ENCODE assay signal across 1 cellular context in the genomic region with DNA sequence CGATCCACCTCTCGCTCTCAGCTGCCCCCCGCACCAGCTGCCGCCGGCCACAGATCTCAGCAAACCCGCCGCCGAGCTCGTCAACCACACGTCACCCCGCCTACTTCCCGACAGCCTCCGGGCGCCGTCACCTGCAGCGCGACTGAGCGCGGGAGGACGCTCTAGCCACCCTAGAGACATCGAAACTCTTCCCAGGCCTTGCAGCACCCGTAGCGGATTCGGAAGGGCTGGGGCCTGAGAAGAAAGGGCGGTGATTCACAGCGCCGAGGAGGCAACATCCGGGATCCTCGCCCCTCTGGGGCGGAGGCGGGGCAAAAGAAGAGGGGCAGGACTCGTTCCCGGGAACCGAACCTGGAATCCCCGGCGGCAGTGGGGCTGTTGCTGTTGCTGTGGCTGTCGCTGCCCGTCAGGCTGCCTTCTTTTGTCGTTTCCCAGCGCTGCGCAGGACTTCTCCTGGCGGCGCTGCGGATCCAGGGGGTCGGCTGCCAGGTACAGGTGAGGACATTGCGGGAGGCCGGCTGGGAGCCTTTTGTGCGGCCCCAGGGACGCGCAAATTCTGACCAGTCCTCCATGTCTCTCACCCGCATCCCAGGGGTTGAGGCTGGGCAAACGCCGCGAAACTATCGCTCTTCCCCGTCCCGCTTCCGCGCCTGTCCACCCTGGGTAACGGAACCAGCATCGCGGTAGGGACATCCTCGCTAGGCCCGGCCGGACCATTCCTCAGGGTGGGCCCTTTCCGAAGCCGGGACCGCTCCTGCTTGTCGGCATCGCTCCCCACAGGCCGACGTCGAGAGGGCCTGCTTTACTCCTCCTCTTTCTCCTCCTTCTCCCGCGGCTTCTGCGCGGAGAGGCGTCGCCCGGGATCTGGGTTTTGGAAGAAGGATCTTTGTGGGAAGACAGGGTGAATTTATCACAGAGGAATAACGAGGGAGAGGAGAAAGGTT.
TF ChIP-seq lines count a peak whose summit lies in the region.

A gene (plus strand): TSS at position 331 of the 944 bp plus-strand sequence. CDS start 9,443 bp downstream, outside the sequence.
A gene with protein sequence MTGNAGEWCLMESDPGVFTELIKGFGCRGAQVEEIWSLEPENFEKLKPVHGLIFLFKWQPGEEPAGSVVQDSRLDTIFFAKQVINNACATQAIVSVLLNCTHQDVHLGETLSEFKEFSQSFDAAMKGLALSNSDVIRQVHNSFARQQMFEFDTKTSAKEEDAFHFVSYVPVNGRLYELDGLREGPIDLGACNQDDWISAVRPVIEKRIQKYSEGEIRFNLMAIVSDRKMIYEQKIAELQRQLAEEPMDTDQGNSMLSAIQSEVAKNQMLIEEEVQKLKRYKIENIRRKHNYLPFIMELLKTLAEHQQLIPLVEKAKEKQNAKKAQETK (minus strand): TSS at position 79 of the 944 bp plus-strand sequence. CDS start 100 bp downstream, outside the sequence.

TF ChIP-seq in K562, 482 proteins besides CTCF, POLR2A, EP300 and RAD21 (continued from another document and continues in another):
- TF ChIP-seq ELF2 (CRISPR knock-in tag; IDR thresholded peaks at IDR 0.05) (peak; percentile 54; the same call in 1 of the 2 replicates), IRF2 (CRISPR knock-in tag; IDR thresholded peaks at IDR 0.05) (no peak), ZBTB1 (CRISPR knock-in tag; IDR thresholded peaks at IDR 0.05; ENCODE audit: borderline replicate concordance, low read depth) (peak; percentile 76), CTBP1 (IDR thresholded peaks at IDR 0.05; ENCODE audit: borderline replicate concordance) (peak; percentile 89), MAFF (IDR thresholded peaks at IDR 0.05; ENCODE audit: low read length) (no peak), TBL1XR1 (IDR thresholded peaks at IDR 0.05; ENCODE audit: low read length in 2 of 2) (peak in 1 of 2 experiments; percentile 91; a peak in 3 of 4 replicates), MED1 (CRISPR knock-in tag; IDR thresholded peaks at IDR 0.05; ENCODE audit: borderline replicate concordance) (no peak), JUN (IDR thresholded peaks at IDR 0.05; ENCODE audit: borderline replicate concordance, low read depth, low read length) (peak; percentile 87; the same call in 1 of the 2 replicates), JUN (CRISPR knock-in tag; IDR thresholded peaks at IDR 0.05; ENCODE audit: borderline replicate concordance) (peak; percentile 84; the same call in 1 of the 2 replicates), FOXM1 (IDR thresholded peaks at IDR 0.05; ENCODE audit: low read depth) (peak; percentile 68), FOXM1 (CRISPR knock-in tag; IDR thresholded peaks at IDR 0.05; ENCODE audit: low read depth) (no peak; the same call in 1 of the 2 replicates), ZZZ3 (IDR thresholded peaks at IDR 0.05) (peak; percentile 96), RHOXF2B (CRISPR knock-in tag; conservative IDR thresholded peaks at IDR 0.05) (no peak), ZKSCAN3 (CRISPR knock-in tag; IDR thresholded peaks at IDR 0.05) (no peak), KLF1 (tag; IDR thresholded peaks at IDR 0.05) (no peak; the same call in 1 of the 2 replicates), E2F3 (CRISPR knock-in tag; IDR thresholded peaks at IDR 0.05) (peak; percentile 95), NONO (IDR thresholded peaks at IDR 0.05; ENCODE audit: low read depth in 2 of 2, low read length in 1 of 2) (peak in 1 of 2 experiments; percentile 41; a peak in 2 of 4 replicates), RBM22 (IDR thresholded peaks at IDR 0.05; ENCODE audit: low read depth, low read length, poor library complexity, severe bottlenecking) (peak; percentile 19), HNRNPL (IDR thresholded peaks at IDR 0.05; ENCODE audit: low read depth, low read length) (peak; percentile 75; the same call in 1 of the 2 replicates), CBFA2T3 (IDR thresholded peaks at IDR 0.05) (peak; percentile 55), GTF2F1 (IDR thresholded peaks at IDR 0.05; ENCODE audit: low read depth, low read length) (peak; percentile 56; the same call in 1 of the 2 replicates), DNMT1 (IDR thresholded peaks at IDR 0.05) (no peak), ADNP (tag; IDR thresholded peaks at IDR 0.05) (0 out of 2 replicates have a peak, but pooled peaks have one; percentile 55), TARDBP (IDR thresholded peaks at IDR 0.05) (peak; percentile 40), KDM1A (IDR thresholded peaks at IDR 0.05) (no peak), TEAD2 (tag; IDR thresholded peaks at IDR 0.05) (no peak), YY1 (IDR thresholded peaks at IDR 0.05; ENCODE audit: borderline replicate concordance in 1 of 3, control insufficient read depth in 1 of 3, extremely low read depth in 1 of 3, insufficient read depth in 3 of 3, insufficient read length in 1 of 3, insufficient replicate concordance in 2 of 3, low read depth in 1 of 3, low read length in 2 of 3) (peak in 2 of 3 experiments; percentile 82 to 88), NELFE (IDR thresholded peaks at IDR 0.05; ENCODE audit: insufficient read depth, insufficient read length) (no peak), ZNF124 (CRISPR knock-in tag; IDR thresholded peaks at IDR 0.05) (no peak), KAT8 (IDR thresholded peaks at IDR 0.05; ENCODE audit: low read depth) (no peak), SP1 (CRISPR knock-in tag; IDR thresholded peaks at IDR 0.05) (peak; percentile 95), TCF3 (CRISPR knock-in tag; IDR thresholded peaks at IDR 0.05) (peak; percentile 70; the same call in 1 of the 2 replicates), CHD4 (IDR thresholded peaks at IDR 0.05; ENCODE audit: insufficient read depth, insufficient replicate concordance, low read depth, low read length, poor library complexity, severe bottlenecking) (no peak), SREBF2 (CRISPR knock-in tag; IDR thresholded peaks at IDR 0.05) (no peak), CBX2 (IDR thresholded peaks at IDR 0.05; ENCODE audit: insufficient read depth, low read length, poor library complexity, severe bottlenecking) (no peak), SMC3 (conservative IDR thresholded peaks at IDR 0.05; ENCODE audit: insufficient read depth, low read depth, low read length) (0 out of 2 replicates have a peak, but pooled peaks have one; percentile 8), BACH1 (tag; IDR thresholded peaks at IDR 0.05) (no peak), ESRRA (IDR thresholded peaks at IDR 0.05; ENCODE audit: borderline replicate concordance, low read depth) (peak; percentile 85; the same call in 1 of the 2 replicates), MXI1 (IDR thresholded peaks at IDR 0.05; ENCODE audit: low read depth, low read length) (peak; percentile 38; the same call in 1 of the 2 replicates), DPF2 (IDR thresholded peaks at IDR 0.05) (peak; percentile 67; the same call in 1 of the 2 replicates)
- TF ChIP-seq, protein P1, sequence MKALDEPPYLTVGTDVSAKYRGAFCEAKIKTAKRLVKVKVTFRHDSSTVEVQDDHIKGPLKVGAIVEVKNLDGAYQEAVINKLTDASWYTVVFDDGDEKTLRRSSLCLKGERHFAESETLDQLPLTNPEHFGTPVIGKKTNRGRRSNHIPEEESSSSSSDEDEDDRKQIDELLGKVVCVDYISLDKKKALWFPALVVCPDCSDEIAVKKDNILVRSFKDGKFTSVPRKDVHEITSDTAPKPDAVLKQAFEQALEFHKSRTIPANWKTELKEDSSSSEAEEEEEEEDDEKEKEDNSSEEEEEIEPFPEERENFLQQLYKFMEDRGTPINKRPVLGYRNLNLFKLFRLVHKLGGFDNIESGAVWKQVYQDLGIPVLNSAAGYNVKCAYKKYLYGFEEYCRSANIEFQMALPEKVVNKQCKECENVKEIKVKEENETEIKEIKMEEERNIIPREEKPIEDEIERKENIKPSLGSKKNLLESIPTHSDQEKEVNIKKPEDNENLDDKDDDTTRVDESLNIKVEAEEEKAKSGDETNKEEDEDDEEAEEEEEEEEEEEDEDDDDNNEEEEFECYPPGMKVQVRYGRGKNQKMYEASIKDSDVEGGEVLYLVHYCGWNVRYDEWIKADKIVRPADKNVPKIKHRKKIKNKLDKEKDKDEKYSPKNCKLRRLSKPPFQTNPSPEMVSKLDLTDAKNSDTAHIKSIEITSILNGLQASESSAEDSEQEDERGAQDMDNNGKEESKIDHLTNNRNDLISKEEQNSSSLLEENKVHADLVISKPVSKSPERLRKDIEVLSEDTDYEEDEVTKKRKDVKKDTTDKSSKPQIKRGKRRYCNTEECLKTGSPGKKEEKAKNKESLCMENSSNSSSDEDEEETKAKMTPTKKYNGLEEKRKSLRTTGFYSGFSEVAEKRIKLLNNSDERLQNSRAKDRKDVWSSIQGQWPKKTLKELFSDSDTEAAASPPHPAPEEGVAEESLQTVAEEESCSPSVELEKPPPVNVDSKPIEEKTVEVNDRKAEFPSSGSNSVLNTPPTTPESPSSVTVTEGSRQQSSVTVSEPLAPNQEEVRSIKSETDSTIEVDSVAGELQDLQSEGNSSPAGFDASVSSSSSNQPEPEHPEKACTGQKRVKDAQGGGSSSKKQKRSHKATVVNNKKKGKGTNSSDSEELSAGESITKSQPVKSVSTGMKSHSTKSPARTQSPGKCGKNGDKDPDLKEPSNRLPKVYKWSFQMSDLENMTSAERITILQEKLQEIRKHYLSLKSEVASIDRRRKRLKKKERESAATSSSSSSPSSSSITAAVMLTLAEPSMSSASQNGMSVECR (CRISPR knock-in tag; IDR thresholded peaks at IDR 0.05) = peak; percentile 92
- TF ChIP-seq, protein P2, sequence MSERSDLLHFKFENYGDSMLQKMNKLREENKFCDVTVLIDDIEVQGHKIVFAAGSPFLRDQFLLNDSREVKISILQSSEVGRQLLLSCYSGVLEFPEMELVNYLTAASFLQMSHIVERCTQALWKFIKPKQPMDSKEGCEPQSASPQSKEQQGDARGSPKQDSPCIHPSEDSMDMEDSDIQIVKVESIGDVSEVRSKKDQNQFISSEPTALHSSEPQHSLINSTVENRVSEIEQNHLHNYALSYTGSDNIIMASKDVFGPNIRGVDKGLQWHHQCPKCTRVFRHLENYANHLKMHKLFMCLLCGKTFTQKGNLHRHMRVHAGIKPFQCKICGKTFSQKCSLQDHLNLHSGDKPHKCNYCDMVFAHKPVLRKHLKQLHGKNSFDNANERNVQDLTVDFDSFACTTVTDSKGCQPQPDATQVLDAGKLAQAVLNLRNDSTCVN (CRISPR knock-in tag; IDR thresholded peaks at IDR 0.05) = 0 out of 2 replicates have a peak, but pooled peaks have one; percentile 30
- TF ChIP-seq, protein P3, sequence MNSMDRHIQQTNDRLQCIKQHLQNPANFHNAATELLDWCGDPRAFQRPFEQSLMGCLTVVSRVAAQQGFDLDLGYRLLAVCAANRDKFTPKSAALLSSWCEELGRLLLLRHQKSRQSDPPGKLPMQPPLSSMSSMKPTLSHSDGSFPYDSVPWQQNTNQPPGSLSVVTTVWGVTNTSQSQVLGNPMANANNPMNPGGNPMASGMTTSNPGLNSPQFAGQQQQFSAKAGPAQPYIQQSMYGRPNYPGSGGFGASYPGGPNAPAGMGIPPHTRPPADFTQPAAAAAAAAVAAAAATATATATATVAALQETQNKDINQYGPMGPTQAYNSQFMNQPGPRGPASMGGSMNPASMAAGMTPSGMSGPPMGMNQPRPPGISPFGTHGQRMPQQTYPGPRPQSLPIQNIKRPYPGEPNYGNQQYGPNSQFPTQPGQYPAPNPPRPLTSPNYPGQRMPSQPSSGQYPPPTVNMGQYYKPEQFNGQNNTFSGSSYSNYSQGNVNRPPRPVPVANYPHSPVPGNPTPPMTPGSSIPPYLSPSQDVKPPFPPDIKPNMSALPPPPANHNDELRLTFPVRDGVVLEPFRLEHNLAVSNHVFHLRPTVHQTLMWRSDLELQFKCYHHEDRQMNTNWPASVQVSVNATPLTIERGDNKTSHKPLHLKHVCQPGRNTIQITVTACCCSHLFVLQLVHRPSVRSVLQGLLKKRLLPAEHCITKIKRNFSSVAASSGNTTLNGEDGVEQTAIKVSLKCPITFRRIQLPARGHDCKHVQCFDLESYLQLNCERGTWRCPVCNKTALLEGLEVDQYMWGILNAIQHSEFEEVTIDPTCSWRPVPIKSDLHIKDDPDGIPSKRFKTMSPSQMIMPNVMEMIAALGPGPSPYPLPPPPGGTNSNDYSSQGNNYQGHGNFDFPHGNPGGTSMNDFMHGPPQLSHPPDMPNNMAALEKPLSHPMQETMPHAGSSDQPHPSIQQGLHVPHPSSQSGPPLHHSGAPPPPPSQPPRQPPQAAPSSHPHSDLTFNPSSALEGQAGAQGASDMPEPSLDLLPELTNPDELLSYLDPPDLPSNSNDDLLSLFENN (IDR thresholded peaks at IDR 0.05; ENCODE audit: low read depth in 2 of 2, low read length in 2 of 2) = peak in 1 of 2 experiments; percentile 72; a peak in 2 of 4 replicates
- TF ChIP-seq, protein P4, sequence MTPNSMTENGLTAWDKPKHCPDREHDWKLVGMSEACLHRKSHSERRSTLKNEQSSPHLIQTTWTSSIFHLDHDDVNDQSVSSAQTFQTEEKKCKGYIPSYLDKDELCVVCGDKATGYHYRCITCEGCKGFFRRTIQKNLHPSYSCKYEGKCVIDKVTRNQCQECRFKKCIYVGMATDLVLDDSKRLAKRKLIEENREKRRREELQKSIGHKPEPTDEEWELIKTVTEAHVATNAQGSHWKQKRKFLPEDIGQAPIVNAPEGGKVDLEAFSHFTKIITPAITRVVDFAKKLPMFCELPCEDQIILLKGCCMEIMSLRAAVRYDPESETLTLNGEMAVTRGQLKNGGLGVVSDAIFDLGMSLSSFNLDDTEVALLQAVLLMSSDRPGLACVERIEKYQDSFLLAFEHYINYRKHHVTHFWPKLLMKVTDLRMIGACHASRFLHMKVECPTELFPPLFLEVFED (CRISPR knock-in tag; conservative IDR thresholded peaks at IDR 0.05) = peak; percentile 86; the same call in 1 of the 2 replicates
- TF ChIP-seq, protein P5, sequence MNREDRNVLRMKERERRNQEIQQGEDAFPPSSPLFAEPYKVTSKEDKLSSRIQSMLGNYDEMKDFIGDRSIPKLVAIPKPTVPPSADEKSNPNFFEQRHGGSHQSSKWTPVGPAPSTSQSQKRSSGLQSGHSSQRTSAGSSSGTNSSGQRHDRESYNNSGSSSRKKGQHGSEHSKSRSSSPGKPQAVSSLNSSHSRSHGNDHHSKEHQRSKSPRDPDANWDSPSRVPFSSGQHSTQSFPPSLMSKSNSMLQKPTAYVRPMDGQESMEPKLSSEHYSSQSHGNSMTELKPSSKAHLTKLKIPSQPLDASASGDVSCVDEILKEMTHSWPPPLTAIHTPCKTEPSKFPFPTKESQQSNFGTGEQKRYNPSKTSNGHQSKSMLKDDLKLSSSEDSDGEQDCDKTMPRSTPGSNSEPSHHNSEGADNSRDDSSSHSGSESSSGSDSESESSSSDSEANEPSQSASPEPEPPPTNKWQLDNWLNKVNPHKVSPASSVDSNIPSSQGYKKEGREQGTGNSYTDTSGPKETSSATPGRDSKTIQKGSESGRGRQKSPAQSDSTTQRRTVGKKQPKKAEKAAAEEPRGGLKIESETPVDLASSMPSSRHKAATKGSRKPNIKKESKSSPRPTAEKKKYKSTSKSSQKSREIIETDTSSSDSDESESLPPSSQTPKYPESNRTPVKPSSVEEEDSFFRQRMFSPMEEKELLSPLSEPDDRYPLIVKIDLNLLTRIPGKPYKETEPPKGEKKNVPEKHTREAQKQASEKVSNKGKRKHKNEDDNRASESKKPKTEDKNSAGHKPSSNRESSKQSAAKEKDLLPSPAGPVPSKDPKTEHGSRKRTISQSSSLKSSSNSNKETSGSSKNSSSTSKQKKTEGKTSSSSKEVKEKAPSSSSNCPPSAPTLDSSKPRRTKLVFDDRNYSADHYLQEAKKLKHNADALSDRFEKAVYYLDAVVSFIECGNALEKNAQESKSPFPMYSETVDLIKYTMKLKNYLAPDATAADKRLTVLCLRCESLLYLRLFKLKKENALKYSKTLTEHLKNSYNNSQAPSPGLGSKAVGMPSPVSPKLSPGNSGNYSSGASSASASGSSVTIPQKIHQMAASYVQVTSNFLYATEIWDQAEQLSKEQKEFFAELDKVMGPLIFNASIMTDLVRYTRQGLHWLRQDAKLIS (CRISPR knock-in tag; IDR thresholded peaks at IDR 0.05) = peak; percentile 92
